ENCODE assay signal across 21 cellular contexts in the genomic region with DNA sequence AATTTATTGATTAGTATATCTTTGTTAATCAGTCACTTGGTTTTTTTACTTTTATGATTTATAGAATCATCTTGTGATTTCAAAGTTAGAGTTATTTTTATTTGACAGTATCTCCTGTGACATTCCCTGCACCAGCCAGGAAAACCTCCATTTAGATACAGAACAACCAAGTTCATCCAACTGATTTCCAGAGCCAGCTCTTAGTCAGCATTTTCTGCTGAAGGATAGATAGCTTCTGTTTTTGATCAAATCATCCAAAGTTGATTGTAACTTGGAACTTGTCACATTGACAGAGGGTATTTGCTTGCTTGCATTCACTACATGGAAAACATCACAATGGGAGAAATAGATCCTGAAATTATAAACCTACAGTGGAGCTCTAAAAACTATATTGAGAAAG.
"Had no signal": no experiment of that assay in that cellular context is flagged by ENCODE, and none has a peak within 500 bp of the region (broad histone marks: within the 10 kb centered on the region; RNA-seq: fewer than 3 reads in every experiment).

No MANE protein-coding gene starts in this region.

- DNase-seq: Kasumi-1; MM.1S; NCI-H1048; NCI-H1105; NCI-H1436 treated with DMSO at 0.1 percent for 48 hours; NCI-H1694; NCI-H187 treated with DMSO at 0.1 percent for 48 hours; NCI-H2029 treated with DMSO at 0.1 percent for 48 hours; NCI-H2171 treated with DMSO at 0.1 percent for 48 hours; NCI-H345; NCI-H524; NCI-H526 treated with DMSO at 0.1 percent for 48 hours; NCI-H748 treated with DMSO at 0.1 percent for 48 hours; NK-92 treated with Interleukin-12 subunit alpha and Interleukin-12 subunit beta, amount 100 ng/mL, for 24 hours; PC-3; SHP77 had no signal

- ATAC-seq: Panc1, PC-3, SK-N-SH treated with all-trans-retinoic acid at 6 μM for 48 hours had no signal

- H3K27ac ChIP-seq: HL-60, KMS-11, RWPE1 had no signal
